1 cellular context compared by ENCODE assay signal in genomic region chr2:58973831-58974281, GRCh38.
A peak's percentile ranks its signal among the peaks of the same experiment; 100 is the strongest.
TF ChIP-seq lines count a peak whose summit lies in the region.

No MANE protein-coding gene starts in this region.

TF ChIP-seq in GM23338, 12 proteins besides CTCF, POLR2A, EP300 and RAD21 (continued from another document):
- TF ChIP-seq, protein P1, sequence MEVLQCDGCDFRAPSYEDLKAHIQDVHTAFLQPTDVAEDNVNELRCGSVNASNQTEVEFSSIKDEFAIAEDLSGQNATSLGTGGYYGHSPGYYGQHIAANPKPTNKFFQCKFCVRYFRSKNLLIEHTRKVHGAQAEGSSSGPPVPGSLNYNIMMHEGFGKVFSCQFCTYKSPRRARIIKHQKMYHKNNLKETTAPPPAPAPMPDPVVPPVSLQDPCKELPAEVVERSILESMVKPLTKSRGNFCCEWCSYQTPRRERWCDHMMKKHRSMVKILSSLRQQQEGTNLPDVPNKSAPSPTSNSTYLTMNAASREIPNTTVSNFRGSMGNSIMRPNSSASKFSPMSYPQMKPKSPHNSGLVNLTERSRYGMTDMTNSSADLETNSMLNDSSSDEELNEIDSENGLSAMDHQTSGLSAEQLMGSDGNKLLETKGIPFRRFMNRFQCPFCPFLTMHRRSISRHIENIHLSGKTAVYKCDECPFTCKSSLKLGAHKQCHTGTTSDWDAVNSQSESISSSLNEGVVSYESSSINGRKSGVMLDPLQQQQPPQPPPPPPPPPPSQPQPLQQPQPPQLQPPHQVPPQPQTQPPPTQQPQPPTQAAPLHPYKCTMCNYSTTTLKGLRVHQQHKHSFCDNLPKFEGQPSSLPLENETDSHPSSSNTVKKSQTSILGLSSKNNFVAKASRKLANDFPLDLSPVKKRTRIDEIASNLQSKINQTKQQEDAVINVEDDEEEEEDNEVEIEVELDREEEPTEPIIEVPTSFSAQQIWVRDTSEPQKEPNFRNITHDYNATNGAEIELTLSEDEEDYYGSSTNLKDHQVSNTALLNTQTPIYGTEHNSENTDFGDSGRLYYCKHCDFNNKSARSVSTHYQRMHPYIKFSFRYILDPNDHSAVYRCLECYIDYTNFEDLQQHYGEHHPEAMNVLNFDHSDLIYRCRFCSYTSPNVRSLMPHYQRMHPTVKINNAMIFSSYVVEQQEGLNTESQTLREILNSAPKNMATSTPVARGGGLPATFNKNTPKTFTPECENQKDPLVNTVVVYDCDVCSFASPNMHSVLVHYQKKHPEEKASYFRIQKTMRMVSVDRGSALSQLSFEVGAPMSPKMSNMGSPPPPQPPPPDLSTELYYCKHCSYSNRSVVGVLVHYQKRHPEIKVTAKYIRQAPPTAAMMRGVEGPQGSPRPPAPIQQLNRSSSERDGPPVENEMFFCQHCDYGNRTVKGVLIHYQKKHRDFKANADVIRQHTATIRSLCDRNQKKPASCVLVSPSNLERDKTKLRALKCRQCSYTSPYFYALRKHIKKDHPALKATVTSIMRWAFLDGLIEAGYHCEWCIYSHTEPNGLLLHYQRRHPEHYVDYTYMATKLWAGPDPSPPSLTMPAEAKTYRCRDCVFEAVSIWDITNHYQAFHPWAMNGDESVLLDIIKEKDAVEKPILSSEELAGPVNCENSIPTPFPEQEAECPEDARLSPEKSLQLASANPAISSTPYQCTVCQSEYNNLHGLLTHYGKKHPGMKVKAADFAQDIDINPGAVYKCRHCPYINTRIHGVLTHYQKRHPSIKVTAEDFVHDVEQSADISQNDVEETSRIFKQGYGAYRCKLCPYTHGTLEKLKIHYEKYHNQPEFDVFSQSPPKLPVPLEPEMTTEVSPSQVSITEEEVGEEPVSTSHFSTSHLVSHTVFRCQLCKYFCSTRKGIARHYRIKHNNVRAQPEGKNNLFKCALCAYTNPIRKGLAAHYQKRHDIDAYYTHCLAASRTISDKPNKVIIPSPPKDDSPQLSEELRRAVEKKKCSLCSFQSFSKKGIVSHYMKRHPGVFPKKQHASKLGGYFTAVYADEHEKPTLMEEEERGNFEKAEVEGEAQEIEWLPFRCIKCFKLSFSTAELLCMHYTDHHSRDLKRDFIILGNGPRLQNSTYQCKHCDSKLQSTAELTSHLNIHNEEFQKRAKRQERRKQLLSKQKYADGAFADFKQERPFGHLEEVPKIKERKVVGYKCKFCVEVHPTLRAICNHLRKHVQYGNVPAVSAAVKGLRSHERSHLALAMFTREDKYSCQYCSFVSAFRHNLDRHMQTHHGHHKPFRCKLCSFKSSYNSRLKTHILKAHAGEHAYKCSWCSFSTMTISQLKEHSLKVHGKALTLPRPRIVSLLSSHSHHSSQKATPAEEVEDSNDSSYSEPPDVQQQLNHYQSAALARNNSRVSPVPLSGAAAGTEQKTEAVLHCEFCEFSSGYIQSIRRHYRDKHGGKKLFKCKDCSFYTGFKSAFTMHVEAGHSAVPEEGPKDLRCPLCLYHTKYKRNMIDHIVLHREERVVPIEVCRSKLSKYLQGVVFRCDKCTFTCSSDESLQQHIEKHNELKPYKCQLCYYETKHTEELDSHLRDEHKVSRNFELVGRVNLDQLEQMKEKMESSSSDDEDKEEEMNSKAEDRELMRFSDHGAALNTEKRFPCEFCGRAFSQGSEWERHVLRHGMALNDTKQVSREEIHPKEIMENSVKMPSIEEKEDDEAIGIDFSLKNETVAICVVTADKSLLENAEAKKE (CRISPR knock-in tag; IDR thresholded peaks at IDR 0.05): 0 out of 2 replicates have a peak, but pooled peaks have one; percentile 4
- TF ChIP-seq REST (IDR thresholded peaks at IDR 0.05; ENCODE audit: unreplicated experiment) (no peak), NANOG (IDR thresholded peaks at IDR 0.05; ENCODE audit: borderline replicate concordance) (no peak)
